ENCODE assay signal across 1 cellular context in the genomic region with DNA sequence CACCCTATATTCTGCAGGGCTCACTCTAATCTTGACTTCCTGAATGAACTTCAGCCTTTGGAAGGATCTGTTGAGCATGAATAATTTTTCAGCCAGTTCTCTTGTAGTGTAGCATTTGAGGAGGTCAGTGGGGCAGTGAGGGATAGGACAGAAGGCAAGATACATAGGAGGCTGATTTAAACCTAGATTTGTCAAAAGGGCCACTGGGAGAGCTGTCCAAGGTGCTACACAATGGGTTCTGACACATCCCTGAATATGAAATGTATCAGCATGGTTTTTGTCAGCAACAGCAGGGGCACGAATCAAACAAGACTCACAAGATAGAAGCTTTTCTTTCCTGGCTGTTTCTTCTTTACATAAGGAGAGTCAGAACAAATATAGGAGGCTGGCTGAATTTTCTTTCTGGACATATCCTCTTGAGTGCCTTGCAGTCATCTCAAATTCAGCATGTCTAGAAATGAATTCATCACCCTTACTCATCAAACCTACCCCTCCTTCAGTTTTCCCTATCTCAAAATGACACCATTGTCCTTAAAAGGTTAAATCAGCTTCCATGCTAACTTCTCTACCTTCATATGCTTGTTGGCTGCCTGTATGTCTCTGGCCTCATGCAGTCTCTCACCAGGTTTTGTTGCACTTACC.
TF ChIP-seq lines count a peak whose summit lies in the region.

No MANE protein-coding gene starts in this region.

TF ChIP-seq in GM23338, 12 proteins besides CTCF, POLR2A, EP300 and RAD21 (continued from another document):
- TF ChIP-seq, protein P1, sequence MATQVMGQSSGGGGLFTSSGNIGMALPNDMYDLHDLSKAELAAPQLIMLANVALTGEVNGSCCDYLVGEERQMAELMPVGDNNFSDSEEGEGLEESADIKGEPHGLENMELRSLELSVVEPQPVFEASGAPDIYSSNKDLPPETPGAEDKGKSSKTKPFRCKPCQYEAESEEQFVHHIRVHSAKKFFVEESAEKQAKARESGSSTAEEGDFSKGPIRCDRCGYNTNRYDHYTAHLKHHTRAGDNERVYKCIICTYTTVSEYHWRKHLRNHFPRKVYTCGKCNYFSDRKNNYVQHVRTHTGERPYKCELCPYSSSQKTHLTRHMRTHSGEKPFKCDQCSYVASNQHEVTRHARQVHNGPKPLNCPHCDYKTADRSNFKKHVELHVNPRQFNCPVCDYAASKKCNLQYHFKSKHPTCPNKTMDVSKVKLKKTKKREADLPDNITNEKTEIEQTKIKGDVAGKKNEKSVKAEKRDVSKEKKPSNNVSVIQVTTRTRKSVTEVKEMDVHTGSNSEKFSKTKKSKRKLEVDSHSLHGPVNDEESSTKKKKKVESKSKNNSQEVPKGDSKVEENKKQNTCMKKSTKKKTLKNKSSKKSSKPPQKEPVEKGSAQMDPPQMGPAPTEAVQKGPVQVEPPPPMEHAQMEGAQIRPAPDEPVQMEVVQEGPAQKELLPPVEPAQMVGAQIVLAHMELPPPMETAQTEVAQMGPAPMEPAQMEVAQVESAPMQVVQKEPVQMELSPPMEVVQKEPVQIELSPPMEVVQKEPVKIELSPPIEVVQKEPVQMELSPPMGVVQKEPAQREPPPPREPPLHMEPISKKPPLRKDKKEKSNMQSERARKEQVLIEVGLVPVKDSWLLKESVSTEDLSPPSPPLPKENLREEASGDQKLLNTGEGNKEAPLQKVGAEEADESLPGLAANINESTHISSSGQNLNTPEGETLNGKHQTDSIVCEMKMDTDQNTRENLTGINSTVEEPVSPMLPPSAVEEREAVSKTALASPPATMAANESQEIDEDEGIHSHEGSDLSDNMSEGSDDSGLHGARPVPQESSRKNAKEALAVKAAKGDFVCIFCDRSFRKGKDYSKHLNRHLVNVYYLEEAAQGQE (IDR thresholded peaks at IDR 0.05; ENCODE audit: unreplicated experiment), result peak; percentile 95
